8 cellular contexts compared by ENCODE assay signal in the genomic region with DNA sequence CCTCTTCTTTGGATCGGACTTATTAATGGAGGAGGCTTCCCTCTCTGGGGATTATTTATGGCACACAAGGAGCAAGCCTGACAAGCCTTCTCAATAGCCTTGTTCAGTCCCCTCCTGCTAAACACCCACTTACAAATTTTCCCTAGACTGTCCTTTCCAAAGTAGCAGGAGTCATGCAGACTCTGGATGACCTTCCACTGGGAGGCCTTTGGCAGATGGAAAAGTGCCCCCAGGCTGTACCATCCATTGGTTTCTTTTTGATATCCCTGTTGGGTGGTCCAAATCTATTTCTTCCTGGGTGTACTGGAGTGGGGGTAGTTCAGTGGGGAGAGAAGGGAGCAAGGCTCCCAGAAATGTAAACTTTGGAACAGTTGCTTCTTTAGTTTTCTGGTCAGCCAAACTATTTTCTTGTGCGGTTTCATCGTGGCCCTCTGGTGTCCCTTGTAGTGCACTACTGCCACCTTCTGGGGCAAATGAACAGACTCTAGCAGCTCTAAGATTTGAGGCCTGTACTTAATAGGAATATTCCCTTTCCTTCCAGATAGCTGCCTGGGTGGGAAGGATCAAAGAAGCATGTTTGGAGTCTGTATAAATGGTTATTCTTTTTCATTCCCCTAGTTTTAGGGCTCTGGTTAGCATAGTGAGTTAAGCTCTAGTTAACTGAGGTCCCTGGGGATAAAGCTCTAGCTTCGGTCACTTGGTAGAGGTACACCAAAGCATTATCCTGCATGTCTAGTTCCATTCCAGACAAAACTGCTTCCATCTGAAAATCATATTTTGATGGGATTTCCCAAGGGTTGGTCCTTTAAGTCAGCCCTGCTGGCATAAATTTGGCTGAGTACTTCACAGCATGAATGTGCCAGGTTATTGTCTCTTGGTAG.
A peak's percentile ranks its signal among the peaks of the same experiment; 100 is the strongest.
DNase-seq lines count a peak whose midpoint lies in the region; ATAC-seq, FAIRE-seq and TF ChIP-seq lines count a peak whose summit lies in the region.

No MANE protein-coding gene starts in this region.

- DNase-seq in NCI-H2227 (lab: John Stamatoyannopoulos, UW; ENCODE audit: unreplicated experiment) (peak; percentile 8), NCI-H2227 treated with DMSO at 0.1 percent for 48 hours (lab: John Stamatoyannopoulos, UW) (no peak), GM20000 (ENCODE audit: low spot score) (peak; percentile 39), OCI-M1 (lab: John Stamatoyannopoulos, UW) (peak; percentile 72), endothelial cell of umbilical vein (ENCODE audit: low read depth, low spot score) (peak; percentile 45)
- no peak for DNase-seq in activated CD8-positive, alpha-beta memory T cell treated with anti-CD3 and anti-CD28 coated beads for 24 hours

- peak; percentile 52 for FAIRE-seq in endothelial cell of umbilical vein (lab: Jason Lieb, UNC)

- no peak overlapping the region for H3K9ac ChIP-seq in endothelial cell of umbilical vein (replicated peaks; ENCODE audit: extremely low read depth, insufficient read depth, low read length)

- H3K27me3 ChIP-seq in endothelial cell of umbilical vein (ENCODE audit: control insufficient read depth in 2 of 2, insufficient read depth in 2 of 2, low read length in 2 of 2) = no peaks in the 10 kb centered on the region

- POLR2A ChIA-PET in endothelial cell of umbilical vein (lab: Charles Lee) = no interaction called here

- CTCF ChIA-PET in endothelial cell of umbilical vein (lab: Charles Lee) = interaction anchor here (0.7 to 4.8 kb wide), 12 partner anchors 10 to 1979 kb away, joined by 3 to 86 read pairs (median 4); a partner anchor contains a TSS

- H3K9me1 ChIP-seq in endothelial cell of umbilical vein (replicated peaks; ENCODE audit: control insufficient read depth, extremely low read depth, insufficient read depth, low read length) = no peaks in the 10 kb centered on the region

- no peak for TF ChIP-seq POLR2A in endothelial cell of umbilical vein (IDR thresholded peaks at IDR 0.05; ENCODE audit: low read depth, low read length)

- H2AFZ ChIP-seq in endothelial cell of umbilical vein (ENCODE audit: low read depth, low read length) = no peak overlapping the region

- no peak overlapping the region for H3K4me2 ChIP-seq in endothelial cell of umbilical vein (ENCODE audit: insufficient read depth, low read length)

- no peaks in the 10 kb centered on the region for H3K9me3 ChIP-seq in endothelial cell of umbilical vein (replicated peaks; ENCODE audit: control insufficient read depth, insufficient read depth, low read length)

- H3K4me1 ChIP-seq in endothelial cell of umbilical vein (ENCODE audit: control insufficient read depth, extremely low read depth, insufficient read depth, low read length) = peaks cover 8% of the 10 kb centered on the region

- no peaks in the 10 kb centered on the region for H3K79me2 ChIP-seq in endothelial cell of umbilical vein (ENCODE audit: control insufficient read depth, insufficient read depth, low read length)

- H3K27ac ChIP-seq in endothelial cell of umbilical vein (ENCODE audit: insufficient read depth, low read depth, low read length) = no peak overlapping the region

- peak; percentile 44 for TF ChIP-seq CTCF in GM20000 (IDR thresholded peaks at IDR 0.05; ENCODE audit: extremely low read depth, missing control alignments)
- TF ChIP-seq CTCF in endothelial cell of umbilical vein (IDR thresholded peaks at IDR 0.05; ENCODE audit: extremely low read depth in 1 of 2, insufficient read depth in 1 of 2, low read depth in 1 of 2, low read length in 2 of 2) = peak; percentile 42 to 56
- peak; percentile 52 to 79 (median 56) for TF ChIP-seq CTCF in nephron (IDR thresholded peaks at IDR 0.05; ENCODE audit: unreplicated experiment in 3 of 3)

- H3K27ac Mint-ChIP-seq in nephron = peak overlapping the region; percentile 19 to 41 (median 19)

- H4K20me1 ChIP-seq in endothelial cell of umbilical vein (replicated peaks; ENCODE audit: control insufficient read depth, extremely low read depth, insufficient read depth, low read length) = no peaks in the 10 kb centered on the region

- no TSS peak for BruUV-seq in endothelial cell of umbilical vein (replicated peaks; lab: Mats Ljungman, UMichigan)

- H3K36me3 ChIP-seq in endothelial cell of umbilical vein (ENCODE audit: control insufficient read depth in 2 of 2, extremely low read depth in 1 of 2, insufficient read depth in 2 of 2, low read length in 2 of 2) = no peaks in the 10 kb centered on the region

- no peak overlapping the region for H3K4me3 Mint-ChIP-seq in nephron

- peaks cover 4% of the 10 kb centered on the region for H3K27me3 Mint-ChIP-seq in nephron (ENCODE audit: low read depth)

- dilution Hi-C loops in endothelial cell of umbilical vein (cut with MboI; ENCODE audit: extremely low pct_ligation_motif_present, low sequenced_read_pairs) = no loop called here

- peaks cover 2% of the 10 kb centered on the region for H3K9me3 Mint-ChIP-seq in nephron

- ATAC-seq in HG03558 (IDR thresholded peaks at IDR 0.05; ENCODE audit: extremely low read depth, unreplicated experiment) = peak; percentile 52

- no peaks in the 10 kb centered on the region for H3K36me3 Mint-ChIP-seq in nephron (ENCODE audit: low read depth)

- H3K4me3 ChIP-seq in endothelial cell of umbilical vein (replicated peaks in 1 of 3; ENCODE audit: insufficient read depth in 1 of 3, low read depth in 1 of 3, low read length in 3 of 3) = no peak overlapping the region

- H3K4me1 Mint-ChIP-seq in nephron = peaks cover 27% of the 10 kb centered on the region

- intact Hi-C loops in endothelial cell of umbilical vein (cut with micrococcal nuclease) = loop anchor here (1.0 kb wide), 4 partner anchors 677 to 1976 kb away; no protein-coding TSS in a partner anchor

TF ChIP-seq in endothelial cell of umbilical vein, 7 proteins besides CTCF, POLR2A, EP300 and RAD21:
- no peak for TF ChIP-seq MYC (IDR thresholded peaks at IDR 0.05; ENCODE audit: low read depth, low read length)
- no peak for TF ChIP-seq EZH2 (IDR thresholded peaks at IDR 0.05; ENCODE audit: borderline replicate concordance, low read depth, low read length, severe bottlenecking)
- no peak for TF ChIP-seq GATA2 (IDR thresholded peaks at IDR 0.05; ENCODE audit: insufficient read depth, insufficient read length, low read depth, low read length)
- TF ChIP-seq, protein P1, sequence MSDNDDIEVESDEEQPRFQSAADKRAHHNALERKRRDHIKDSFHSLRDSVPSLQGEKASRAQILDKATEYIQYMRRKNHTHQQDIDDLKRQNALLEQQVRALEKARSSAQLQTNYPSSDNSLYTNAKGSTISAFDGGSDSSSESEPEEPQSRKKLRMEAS (IDR thresholded peaks at IDR 0.05; ENCODE audit: insufficient read depth, insufficient read length) = no peak
- TF ChIP-seq FOS (IDR thresholded peaks at IDR 0.05; ENCODE audit: borderline replicate concordance, insufficient read depth, low read length) = no peak
- no peak for TF ChIP-seq JUN (IDR thresholded peaks at IDR 0.05; ENCODE audit: borderline replicate concordance, insufficient read depth, insufficient read length, low read depth)
- TF ChIP-seq POLR2AphosphoS5 (IDR thresholded peaks at IDR 0.05; ENCODE audit: insufficient read depth, low read depth, low read length) = no peak

Comparison
In these comparisons a context has a peak if more than half of its experiments do, and no peak if none do; other contexts are left out.
1. DNase-seq: peak in NCI-H2227 (single experiment), GM20000 (single experiment), OCI-M1 (single experiment) and endothelial cell of umbilical vein (single experiment); none in NCI-H2227 treated with DMSO at 0.1 percent for 48 hours (single experiment) and activated CD8-positive, alpha-beta memory T cell treated with anti-CD3 and anti-CD28 coated beads for 24 hours (single experiment).
2. Peak in every context shown above with its lines, with median percentiles within 50 percentile points of each other: CTCF ChIP-seq.